Comparison of ENCODE assay signal across 8 cellular contexts in genomic region chr13:52609013-52609606, GRCh38. TPM values are rescaled to one million over a fixed set of nuclear protein-coding genes. Genes with fewer than 3 reads are reported as not detected.
A peak's percentile ranks its signal among the peaks of the same experiment; 100 is the strongest.
DNase-seq lines count a peak whose midpoint lies in the region; ATAC-seq and TF ChIP-seq lines count a peak whose summit lies in the region.
"Not testable (repeated sequence)": the region's sequence is repeated elsewhere in the genome, so short reads cannot be mapped to it uniquely, and the experiment has no call there.

No MANE protein-coding gene starts in this region.

- H2AFZ ChIP-seq in Karpas-422 (ENCODE audit: low read length), result not testable (repeated sequence)

- not testable (repeated sequence) for TF ChIP-seq POLR2A in body of pancreas (IDR thresholded peaks at IDR 0.05)

- not testable (repeated sequence) for H3K36me3 ChIP-seq in HAP-1 (replicated peaks); Karpas-422 (ENCODE audit: insufficient read depth, low read length); body of pancreas (replicated peaks in 1 of 2; ENCODE audit: insufficient read depth in 1 of 2, low read depth in 2 of 2)

- H3K4me1 Mint-ChIP-seq in osteocyte (ENCODE audit: unreplicated experiment), result not testable (repeated sequence)

- H3K36me3 Mint-ChIP-seq in osteocyte (ENCODE audit: unreplicated experiment), result not testable (repeated sequence)

- not testable (repeated sequence) for H3K27me3 Mint-ChIP-seq in osteocyte (ENCODE audit: unreplicated experiment)

- peak; percentile 43 for DNase-seq in AG10803 (ENCODE audit: low read depth)
- peak; percentile 35 for DNase-seq in GM13977 (ENCODE audit: low spot score)
- peak; percentile 38 to 43 for DNase-seq in HAP-1 (ENCODE audit: low spot score in 2 of 2)
- DNase-seq in Karpas-422, result peak; percentile 76
- peak; percentile 61 for DNase-seq in RKO (ENCODE audit: low spot score)
- peak in 1 of 4 donors; percentile 29 for DNase-seq in body of pancreas
- DNase-seq in left ventricle myocardium superior, result peak; percentile 42
- DNase-seq in osteocyte (ENCODE audit: extremely low spot score, unreplicated experiment), result not testable (repeated sequence)

- ATAC-seq in body of pancreas (peak; percentile 56), left ventricle myocardium superior (peak; percentile 94)

- WGBS in body of pancreas, 2 donors, result 43 to 55% methylated on average over 10 of the region's 10 CpGs

- not testable (repeated sequence) for H3K4me2 ChIP-seq in Karpas-422 (ENCODE audit: low read depth, low read length, poor library complexity, severe bottlenecking)

- H3K4me1 ChIP-seq in HAP-1; Karpas-422 (ENCODE audit: low read length); body of pancreas: not testable (repeated sequence)

- in situ Hi-C loops in GM13977 (cut with MboI; ENCODE audit: low pct_unique_long_range_greater_than_20kb, low sequenced_read_pairs, unreplicated experiment); HAP-1 (cut with MboI; ENCODE audit: low sequenced_read_pairs): not testable (repeated sequence)

- not testable (repeated sequence) for H3K9ac ChIP-seq in Karpas-422 (ENCODE audit: low read length)

- H3K27ac ChIP-seq in Karpas-422 (ENCODE audit: low read length), result not testable (repeated sequence)
- peak overlapping the region in 1 of 4 donors; percentile 18 for H3K27ac ChIP-seq in body of pancreas

- TF ChIP-seq CTCF in AG10803 (conservative IDR thresholded peaks at IDR 0.05; ENCODE audit: low read length), result peak; percentile 45
- TF ChIP-seq CTCF in GM13977 (IDR thresholded peaks at IDR 0.05; ENCODE audit: extremely low read depth, insufficient read depth, missing control alignments), result peak; percentile 57
- peak in 6 of 7 experiments; percentile 18 to 59 (median 40) for TF ChIP-seq CTCF in body of pancreas (IDR thresholded peaks at IDR 0.05)
- TF ChIP-seq CTCF in osteocyte (IDR thresholded peaks at IDR 0.05), result peak; percentile 61

- H3K9me3 ChIP-seq in HAP-1; Karpas-422 (ENCODE audit: low read length); body of pancreas: not testable (repeated sequence)

- not testable (repeated sequence) for H3K9me2 ChIP-seq in Karpas-422 (replicated peaks; ENCODE audit: insufficient read depth, low read length)

- not testable (repeated sequence) for H3K9me3 Mint-ChIP-seq in osteocyte (ENCODE audit: unreplicated experiment)

- H4K20me1 ChIP-seq in Karpas-422 (ENCODE audit: insufficient read depth, low read depth, low read length), result not testable (repeated sequence)

- intact Hi-C loops in body of pancreas (cut with DNase I); left ventricle myocardium superior (cut with micrococcal nuclease): not testable (repeated sequence)

- not testable (repeated sequence) for H3K4me3 ChIP-seq in AG10803 (ENCODE audit: low read length); HAP-1; Karpas-422 (ENCODE audit: low read length); body of pancreas

- not testable (repeated sequence) for H3K79me2 ChIP-seq in Karpas-422 (ENCODE audit: low read length)

- not testable (repeated sequence) for H3K27me3 ChIP-seq in HAP-1 (ENCODE audit: low read depth); Karpas-422 (ENCODE audit: low read length); body of pancreas

- not testable (repeated sequence) for H3K4me3 Mint-ChIP-seq in osteocyte (ENCODE audit: unreplicated experiment)

- H3K27ac Mint-ChIP-seq in osteocyte (ENCODE audit: unreplicated experiment), result not testable (repeated sequence)

RNA-seq across cellular contexts. Expression of gene HNRNPA1L2, which starts 33.1 kb away (rescaled TPM):
- total RNA-seq in Karpas-422 (2014; rRNA removed; shearing (Covaris generic); ENCODE audit: low replicate concordance), result 2.2 and 7.3 TPM in 2 replicates
- 1 to 10 TPM in 1 of 2 donors, not detected in 1; 3.9 TPM for total RNA-seq in body of pancreas
- 2.0 TPM for total RNA-seq in left ventricle myocardium superior
- total RNA-seq in osteocyte, result 7.2 and 8.9 TPM in 2 replicates

RNA-seq across cellular contexts. Expression of gene SUGT1, which starts 43.5 kb away (rescaled TPM):
- total RNA-seq in Karpas-422 (2014; rRNA removed; shearing (Covaris generic); ENCODE audit: low replicate concordance), result 44.0 and 45.7 TPM in 2 replicates
- total RNA-seq in body of pancreas (10 to 100 TPM; 12.5 to 31.4 TPM), left ventricle myocardium superior (59.3 TPM), osteocyte (46.1 and 48.4 TPM in 2 replicates)
